ENCODE assay signal across 1 cellular context in the genomic region with DNA sequence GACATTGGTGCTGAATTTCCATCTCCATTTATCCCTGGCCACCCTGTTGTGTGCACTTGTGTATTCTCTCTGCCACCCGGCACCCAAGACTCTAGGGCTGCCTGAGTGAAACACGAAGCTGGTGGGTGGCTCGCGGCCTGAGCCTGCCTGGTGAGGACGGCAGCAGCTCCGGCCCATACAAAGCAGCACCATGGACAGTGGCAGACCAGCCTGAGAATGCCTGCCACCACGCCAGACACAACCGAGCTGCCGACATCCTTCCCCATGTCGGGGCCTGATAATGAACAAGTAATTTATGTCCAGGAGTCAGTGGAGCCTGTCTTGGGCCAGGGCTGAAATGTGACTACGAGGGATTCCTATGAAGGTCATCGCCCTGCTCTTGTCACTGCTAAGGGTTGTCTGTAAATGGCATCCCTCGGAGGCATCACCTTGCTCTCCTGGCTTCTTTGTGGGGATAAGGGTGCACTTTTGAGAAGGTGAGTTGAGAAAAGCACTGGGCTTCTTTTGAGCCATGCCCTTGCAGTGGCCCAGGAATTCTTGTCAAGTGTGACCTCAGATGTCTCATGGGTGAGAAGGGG.
TF ChIP-seq lines count a peak whose summit lies in the region.

No MANE protein-coding gene starts in this region.

TF ChIP-seq in HepG2, 621 proteins besides CTCF, POLR2A, EP300 and RAD21 (continued from another document and continues in another):
- TF ChIP-seq, protein P1, sequence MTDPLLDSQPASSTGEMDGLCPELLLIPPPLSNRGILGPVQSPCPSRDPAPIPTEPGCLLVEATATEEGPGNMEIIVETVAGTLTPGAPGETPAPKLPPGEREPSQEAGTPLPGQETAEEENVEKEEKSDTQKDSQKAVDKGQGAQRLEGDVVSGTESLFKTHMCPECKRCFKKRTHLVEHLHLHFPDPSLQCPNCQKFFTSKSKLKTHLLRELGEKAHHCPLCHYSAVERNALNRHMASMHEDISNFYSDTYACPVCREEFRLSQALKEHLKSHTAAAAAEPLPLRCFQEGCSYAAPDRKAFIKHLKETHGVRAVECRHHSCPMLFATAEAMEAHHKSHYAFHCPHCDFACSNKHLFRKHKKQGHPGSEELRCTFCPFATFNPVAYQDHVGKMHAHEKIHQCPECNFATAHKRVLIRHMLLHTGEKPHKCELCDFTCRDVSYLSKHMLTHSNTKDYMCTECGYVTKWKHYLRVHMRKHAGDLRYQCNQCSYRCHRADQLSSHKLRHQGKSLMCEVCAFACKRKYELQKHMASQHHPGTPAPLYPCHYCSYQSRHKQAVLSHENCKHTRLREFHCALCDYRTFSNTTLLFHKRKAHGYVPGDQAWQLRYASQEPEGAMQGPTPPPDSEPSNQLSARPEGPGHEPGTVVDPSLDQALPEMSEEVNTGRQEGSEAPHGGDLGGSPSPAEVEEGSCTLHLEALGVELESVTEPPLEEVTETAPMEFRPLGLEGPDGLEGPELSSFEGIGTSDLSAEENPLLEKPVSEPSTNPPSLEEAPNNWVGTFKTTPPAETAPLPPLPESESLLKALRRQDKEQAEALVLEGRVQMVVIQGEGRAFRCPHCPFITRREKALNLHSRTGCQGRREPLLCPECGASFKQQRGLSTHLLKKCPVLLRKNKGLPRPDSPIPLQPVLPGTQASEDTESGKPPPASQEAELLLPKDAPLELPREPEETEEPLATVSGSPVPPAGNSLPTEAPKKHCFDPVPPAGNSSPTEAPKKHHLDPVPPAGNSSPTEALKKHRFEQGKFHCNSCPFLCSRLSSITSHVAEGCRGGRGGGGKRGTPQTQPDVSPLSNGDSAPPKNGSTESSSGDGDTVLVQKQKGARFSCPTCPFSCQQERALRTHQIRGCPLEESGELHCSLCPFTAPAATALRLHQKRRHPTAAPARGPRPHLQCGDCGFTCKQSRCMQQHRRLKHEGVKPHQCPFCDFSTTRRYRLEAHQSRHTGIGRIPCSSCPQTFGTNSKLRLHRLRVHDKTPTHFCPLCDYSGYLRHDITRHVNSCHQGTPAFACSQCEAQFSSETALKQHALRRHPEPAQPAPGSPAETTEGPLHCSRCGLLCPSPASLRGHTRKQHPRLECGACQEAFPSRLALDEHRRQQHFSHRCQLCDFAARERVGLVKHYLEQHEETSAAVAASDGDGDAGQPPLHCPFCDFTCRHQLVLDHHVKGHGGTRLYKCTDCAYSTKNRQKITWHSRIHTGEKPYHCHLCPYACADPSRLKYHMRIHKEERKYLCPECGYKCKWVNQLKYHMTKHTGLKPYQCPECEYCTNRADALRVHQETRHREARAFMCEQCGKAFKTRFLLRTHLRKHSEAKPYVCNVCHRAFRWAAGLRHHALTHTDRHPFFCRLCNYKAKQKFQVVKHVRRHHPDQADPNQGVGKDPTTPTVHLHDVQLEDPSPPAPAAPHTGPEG (CRISPR knock-in tag; IDR thresholded peaks at IDR 0.05): no peak
- TF ChIP-seq SMAD1 (CRISPR knock-in tag; IDR thresholded peaks at IDR 0.05; ENCODE audit: borderline replicate concordance, low read depth): no peak
- peak; percentile 53; the same call in 1 of the 2 replicates for TF ChIP-seq FOXK1 (CRISPR knock-in tag; IDR thresholded peaks at IDR 0.05; ENCODE audit: borderline replicate concordance, low read depth)
- TF ChIP-seq ATRX (CRISPR knock-in tag; IDR thresholded peaks at IDR 0.05; ENCODE audit: borderline replicate concordance): no peak
- TF ChIP-seq, protein P2, sequence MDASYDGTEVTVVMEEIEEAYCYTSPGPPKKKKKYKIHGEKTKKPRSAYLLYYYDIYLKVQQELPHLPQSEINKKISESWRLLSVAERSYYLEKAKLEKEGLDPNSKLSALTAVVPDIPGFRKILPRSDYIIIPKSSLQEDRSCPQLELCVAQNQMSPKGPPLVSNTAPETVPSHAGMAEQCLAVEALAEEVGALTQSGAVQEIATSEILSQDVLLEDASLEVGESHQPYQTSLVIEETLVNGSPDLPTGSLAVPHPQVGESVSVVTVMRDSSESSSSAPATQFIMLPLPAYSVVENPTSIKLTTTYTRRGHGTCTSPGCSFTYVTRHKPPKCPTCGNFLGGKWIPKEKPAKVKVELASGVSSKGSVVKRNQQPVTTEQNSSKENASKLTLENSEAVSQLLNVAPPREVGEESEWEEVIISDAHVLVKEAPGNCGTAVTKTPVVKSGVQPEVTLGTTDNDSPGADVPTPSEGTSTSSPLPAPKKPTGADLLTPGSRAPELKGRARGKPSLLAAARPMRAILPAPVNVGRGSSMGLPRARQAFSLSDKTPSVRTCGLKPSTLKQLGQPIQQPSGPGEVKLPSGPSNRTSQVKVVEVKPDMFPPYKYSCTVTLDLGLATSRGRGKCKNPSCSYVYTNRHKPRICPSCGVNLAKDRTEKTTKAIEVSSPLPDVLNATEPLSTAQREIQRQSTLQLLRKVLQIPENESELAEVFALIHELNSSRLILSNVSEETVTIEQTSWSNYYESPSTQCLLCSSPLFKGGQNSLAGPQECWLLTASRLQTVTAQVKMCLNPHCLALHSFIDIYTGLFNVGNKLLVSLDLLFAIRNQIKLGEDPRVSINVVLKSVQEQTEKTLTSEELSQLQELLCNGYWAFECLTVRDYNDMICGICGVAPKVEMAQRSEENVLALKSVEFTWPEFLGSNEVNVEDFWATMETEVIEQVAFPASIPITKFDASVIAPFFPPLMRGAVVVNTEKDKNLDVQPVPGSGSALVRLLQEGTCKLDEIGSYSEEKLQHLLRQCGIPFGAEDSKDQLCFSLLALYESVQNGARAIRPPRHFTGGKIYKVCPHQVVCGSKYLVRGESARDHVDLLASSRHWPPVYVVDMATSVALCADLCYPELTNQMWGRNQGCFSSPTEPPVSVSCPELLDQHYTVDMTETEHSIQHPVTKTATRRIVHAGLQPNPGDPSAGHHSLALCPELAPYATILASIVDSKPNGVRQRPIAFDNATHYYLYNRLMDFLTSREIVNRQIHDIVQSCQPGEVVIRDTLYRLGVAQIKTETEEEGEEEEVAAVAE (CRISPR knock-in tag; IDR thresholded peaks at IDR 0.05; ENCODE audit: borderline replicate concordance): 0 out of 2 replicates have a peak, but pooled peaks have one; percentile 53
- TF ChIP-seq, protein P3, sequence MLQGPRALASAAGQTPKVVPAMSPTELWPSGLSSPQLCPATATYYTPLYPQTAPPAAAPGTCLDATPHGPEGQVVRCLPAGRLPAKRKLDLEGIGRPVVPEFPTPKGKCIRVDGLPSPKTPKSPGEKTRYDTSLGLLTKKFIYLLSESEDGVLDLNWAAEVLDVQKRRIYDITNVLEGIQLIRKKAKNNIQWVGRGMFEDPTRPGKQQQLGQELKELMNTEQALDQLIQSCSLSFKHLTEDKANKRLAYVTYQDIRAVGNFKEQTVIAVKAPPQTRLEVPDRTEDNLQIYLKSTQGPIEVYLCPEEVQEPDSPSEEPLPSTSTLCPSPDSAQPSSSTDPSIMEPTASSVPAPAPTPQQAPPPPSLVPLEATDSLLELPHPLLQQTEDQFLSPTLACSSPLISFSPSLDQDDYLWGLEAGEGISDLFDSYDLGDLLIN (CRISPR knock-in tag; IDR thresholded peaks at IDR 0.05; ENCODE audit: borderline replicate concordance): no peak; the same call in 1 of the 2 replicates
- no peak for TF ChIP-seq NCOA5 (CRISPR knock-in tag; IDR thresholded peaks at IDR 0.05)
- TF ChIP-seq ZNF207 (IDR thresholded peaks at IDR 0.05; ENCODE audit: borderline replicate concordance): no peak
- TF ChIP-seq ZNF329 (CRISPR knock-in tag; IDR thresholded peaks at IDR 0.05; ENCODE audit: low read depth): no peak
- TF ChIP-seq NAIF1 (CRISPR knock-in tag; IDR thresholded peaks at IDR 0.05; ENCODE audit: borderline replicate concordance): no peak
- no peak for TF ChIP-seq PTBP1 (IDR thresholded peaks at IDR 0.05; ENCODE audit: low read depth, low read length, poor library complexity, severe bottlenecking)
- 0 out of 2 replicates have a peak, but pooled peaks have one; percentile 39 for TF ChIP-seq ZNF749 (CRISPR knock-in tag; IDR thresholded peaks at IDR 0.05; ENCODE audit: borderline replicate concordance)
- no peak for TF ChIP-seq NPAS2 (CRISPR knock-in tag; IDR thresholded peaks at IDR 0.05; ENCODE audit: borderline replicate concordance)
- no peak for TF ChIP-seq MXD4 (CRISPR knock-in tag; IDR thresholded peaks at IDR 0.05)
- peak; percentile 66; the same call in 1 of the 2 replicates for TF ChIP-seq ZSCAN21 (CRISPR knock-in tag; IDR thresholded peaks at IDR 0.05; ENCODE audit: borderline replicate concordance)
- peak; percentile 75 for TF ChIP-seq ZNF792 (CRISPR knock-in tag; IDR thresholded peaks at IDR 0.05)
- peak; percentile 57; the same call in 1 of the 2 replicates for TF ChIP-seq KDM5B (CRISPR knock-in tag; IDR thresholded peaks at IDR 0.05; ENCODE audit: borderline replicate concordance)
- TF ChIP-seq, protein P4, sequence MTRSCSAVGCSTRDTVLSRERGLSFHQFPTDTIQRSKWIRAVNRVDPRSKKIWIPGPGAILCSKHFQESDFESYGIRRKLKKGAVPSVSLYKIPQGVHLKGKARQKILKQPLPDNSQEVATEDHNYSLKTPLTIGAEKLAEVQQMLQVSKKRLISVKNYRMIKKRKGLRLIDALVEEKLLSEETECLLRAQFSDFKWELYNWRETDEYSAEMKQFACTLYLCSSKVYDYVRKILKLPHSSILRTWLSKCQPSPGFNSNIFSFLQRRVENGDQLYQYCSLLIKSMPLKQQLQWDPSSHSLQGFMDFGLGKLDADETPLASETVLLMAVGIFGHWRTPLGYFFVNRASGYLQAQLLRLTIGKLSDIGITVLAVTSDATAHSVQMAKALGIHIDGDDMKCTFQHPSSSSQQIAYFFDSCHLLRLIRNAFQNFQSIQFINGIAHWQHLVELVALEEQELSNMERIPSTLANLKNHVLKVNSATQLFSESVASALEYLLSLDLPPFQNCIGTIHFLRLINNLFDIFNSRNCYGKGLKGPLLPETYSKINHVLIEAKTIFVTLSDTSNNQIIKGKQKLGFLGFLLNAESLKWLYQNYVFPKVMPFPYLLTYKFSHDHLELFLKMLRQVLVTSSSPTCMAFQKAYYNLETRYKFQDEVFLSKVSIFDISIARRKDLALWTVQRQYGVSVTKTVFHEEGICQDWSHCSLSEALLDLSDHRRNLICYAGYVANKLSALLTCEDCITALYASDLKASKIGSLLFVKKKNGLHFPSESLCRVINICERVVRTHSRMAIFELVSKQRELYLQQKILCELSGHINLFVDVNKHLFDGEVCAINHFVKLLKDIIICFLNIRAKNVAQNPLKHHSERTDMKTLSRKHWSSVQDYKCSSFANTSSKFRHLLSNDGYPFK (CRISPR knock-in tag; IDR thresholded peaks at IDR 0.05; ENCODE audit: borderline replicate concordance): peak; percentile 38; the same call in 1 of the 2 replicates
- TF ChIP-seq TEAD2 (CRISPR knock-in tag; IDR thresholded peaks at IDR 0.05): 0 out of 2 replicates have a peak, but pooled peaks have one; percentile 64
- TF ChIP-seq, protein P5, sequence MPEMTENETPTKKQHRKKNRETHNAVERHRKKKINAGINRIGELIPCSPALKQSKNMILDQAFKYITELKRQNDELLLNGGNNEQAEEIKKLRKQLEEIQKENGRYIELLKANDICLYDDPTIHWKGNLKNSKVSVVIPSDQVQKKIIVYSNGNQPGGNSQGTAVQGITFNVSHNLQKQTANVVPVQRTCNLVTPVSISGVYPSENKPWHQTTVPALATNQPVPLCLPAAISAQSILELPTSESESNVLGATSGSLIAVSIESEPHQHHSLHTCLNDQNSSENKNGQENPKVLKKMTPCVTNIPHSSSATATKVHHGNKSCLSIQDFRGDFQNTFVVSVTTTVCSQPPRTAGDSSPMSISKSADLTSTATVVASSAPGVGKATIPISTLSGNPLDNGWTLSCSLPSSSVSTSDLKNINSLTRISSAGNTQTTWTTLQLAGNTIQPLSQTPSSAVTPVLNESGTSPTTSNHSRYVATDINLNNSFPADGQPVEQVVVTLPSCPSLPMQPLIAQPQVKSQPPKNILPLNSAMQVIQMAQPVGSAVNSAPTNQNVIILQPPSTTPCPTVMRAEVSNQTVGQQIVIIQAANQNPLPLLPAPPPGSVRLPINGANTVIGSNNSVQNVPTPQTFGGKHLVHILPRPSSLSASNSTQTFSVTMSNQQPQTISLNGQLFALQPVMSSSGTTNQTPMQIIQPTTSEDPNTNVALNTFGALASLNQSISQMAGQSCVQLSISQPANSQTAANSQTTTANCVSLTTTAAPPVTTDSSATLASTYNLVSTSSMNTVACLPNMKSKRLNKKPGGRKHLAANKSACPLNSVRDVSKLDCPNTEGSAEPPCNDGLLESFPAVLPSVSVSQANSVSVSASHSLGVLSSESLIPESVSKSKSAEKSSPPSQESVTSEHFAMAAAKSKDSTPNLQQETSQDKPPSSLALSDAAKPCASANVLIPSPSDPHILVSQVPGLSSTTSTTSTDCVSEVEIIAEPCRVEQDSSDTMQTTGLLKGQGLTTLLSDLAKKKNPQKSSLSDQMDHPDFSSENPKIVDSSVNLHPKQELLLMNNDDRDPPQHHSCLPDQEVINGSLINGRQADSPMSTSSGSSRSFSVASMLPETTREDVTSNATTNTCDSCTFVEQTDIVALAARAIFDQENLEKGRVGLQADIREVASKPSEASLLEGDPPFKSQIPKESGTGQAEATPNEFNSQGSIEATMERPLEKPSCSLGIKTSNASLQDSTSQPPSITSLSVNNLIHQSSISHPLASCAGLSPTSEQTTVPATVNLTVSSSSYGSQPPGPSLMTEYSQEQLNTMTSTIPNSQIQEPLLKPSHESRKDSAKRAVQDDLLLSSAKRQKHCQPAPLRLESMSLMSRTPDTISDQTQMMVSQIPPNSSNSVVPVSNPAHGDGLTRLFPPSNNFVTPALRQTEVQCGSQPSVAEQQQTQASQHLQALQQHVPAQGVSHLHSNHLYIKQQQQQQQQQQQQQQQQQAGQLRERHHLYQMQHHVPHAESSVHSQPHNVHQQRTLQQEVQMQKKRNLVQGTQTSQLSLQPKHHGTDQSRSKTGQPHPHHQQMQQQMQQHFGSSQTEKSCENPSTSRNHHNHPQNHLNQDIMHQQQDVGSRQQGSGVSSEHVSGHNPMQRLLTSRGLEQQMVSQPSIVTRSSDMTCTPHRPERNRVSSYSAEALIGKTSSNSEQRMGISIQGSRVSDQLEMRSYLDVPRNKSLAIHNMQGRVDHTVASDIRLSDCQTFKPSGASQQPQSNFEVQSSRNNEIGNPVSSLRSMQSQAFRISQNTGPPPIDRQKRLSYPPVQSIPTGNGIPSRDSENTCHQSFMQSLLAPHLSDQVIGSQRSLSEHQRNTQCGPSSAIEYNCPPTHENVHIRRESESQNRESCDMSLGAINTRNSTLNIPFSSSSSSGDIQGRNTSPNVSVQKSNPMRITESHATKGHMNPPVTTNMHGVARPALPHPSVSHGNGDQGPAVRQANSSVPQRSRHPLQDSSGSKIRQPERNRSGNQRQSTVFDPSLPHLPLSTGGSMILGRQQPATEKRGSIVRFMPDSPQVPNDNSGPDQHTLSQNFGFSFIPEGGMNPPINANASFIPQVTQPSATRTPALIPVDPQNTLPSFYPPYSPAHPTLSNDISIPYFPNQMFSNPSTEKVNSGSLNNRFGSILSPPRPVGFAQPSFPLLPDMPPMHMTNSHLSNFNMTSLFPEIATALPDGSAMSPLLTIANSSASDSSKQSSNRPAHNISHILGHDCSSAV (CRISPR knock-in tag; IDR thresholded peaks at IDR 0.05; ENCODE audit: borderline replicate concordance): no peak
- TF ChIP-seq SNRNP70 (IDR thresholded peaks at IDR 0.05; ENCODE audit: low read depth, low read length): no peak
- TF ChIP-seq ZNF430 (CRISPR knock-in tag; IDR thresholded peaks at IDR 0.05): 0 out of 2 replicates have a peak, but pooled peaks have one; percentile 52
- peak; percentile 52; the same call in 1 of the 2 replicates for TF ChIP-seq ZNF558 (CRISPR knock-in tag; IDR thresholded peaks at IDR 0.05; ENCODE audit: borderline replicate concordance)
- no peak; the same call in 1 of the 2 replicates for TF ChIP-seq ZNF180 (CRISPR knock-in tag; IDR thresholded peaks at IDR 0.05; ENCODE audit: borderline replicate concordance, low read depth)
- TF ChIP-seq, protein P6, sequence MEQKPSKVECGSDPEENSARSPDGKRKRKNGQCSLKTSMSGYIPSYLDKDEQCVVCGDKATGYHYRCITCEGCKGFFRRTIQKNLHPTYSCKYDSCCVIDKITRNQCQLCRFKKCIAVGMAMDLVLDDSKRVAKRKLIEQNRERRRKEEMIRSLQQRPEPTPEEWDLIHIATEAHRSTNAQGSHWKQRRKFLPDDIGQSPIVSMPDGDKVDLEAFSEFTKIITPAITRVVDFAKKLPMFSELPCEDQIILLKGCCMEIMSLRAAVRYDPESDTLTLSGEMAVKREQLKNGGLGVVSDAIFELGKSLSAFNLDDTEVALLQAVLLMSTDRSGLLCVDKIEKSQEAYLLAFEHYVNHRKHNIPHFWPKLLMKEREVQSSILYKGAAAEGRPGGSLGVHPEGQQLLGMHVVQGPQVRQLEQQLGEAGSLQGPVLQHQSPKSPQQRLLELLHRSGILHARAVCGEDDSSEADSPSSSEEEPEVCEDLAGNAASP (CRISPR knock-in tag; IDR thresholded peaks at IDR 0.05; ENCODE audit: borderline replicate concordance): peak; percentile 69
